23 cellular contexts compared by ENCODE assay signal in genomic region chr5:168337361-168337760, GRCh38. TPM values are rescaled to one million over a fixed set of nuclear protein-coding genes. Genes with fewer than 3 reads are reported as not detected.
DNase-seq lines count a peak whose midpoint lies in the region; TF ChIP-seq lines count a peak whose summit lies in the region.
"Had no signal": no experiment of that assay in that cellular context is flagged by ENCODE, and none has a peak within 500 bp of the region (broad histone marks: within the 10 kb centered on the region; RNA-seq: fewer than 3 reads in every experiment).

No MANE protein-coding gene starts in this region.

- no peak overlapping the region for H4K5ac ChIP-seq in H9 (ENCODE audit: insufficient read length, low read depth, low read length)

- peak overlapping the region; percentile 6 for H3K27ac Mint-ChIP-seq in Caco-2 (ENCODE audit: unreplicated experiment)
- H3K27ac Mint-ChIP-seq in H9 = peak overlapping the region in 2 of 3 experiments; percentile 18 to 54; a peak in 2 of 7 replicates
- H3K27ac Mint-ChIP-seq in mesothelial cell of epicardium = peak overlapping the region; percentile 31
- H3K27ac Mint-ChIP-seq: CD4-positive, alpha-beta memory T cell; HFFc6 had no signal

- no peak overlapping the region for H2AFZ ChIP-seq in H9 (ENCODE audit: low read length)
- H2AFZ ChIP-seq: GM23248 had no signal

- no peak overlapping the region for H3K14ac ChIP-seq in H9 (ENCODE audit: insufficient read depth, low read length)

- H3T11ph ChIP-seq in H9 (ENCODE audit: low read length) = no peak overlapping the region

- H2BK20ac ChIP-seq in H9 (ENCODE audit: low read depth, low read length, poor library complexity, severe bottlenecking) = no peak overlapping the region

- no peaks in the 10 kb centered on the region for H3K79me1 ChIP-seq in H9 (ENCODE audit: insufficient read depth, low read depth, low read length, poor library complexity, severe bottlenecking)

- no peak overlapping the region for H3K4me2 ChIP-seq in H9 (ENCODE audit: insufficient read depth, insufficient read length, low read length)
- H3K4me2 ChIP-seq: A549; BLaER1 treated with 17β-estradiol and CSF1 and Interleukin-3, amounts not matched to agents 10 nM and 100 nM had no signal

- no peak overlapping the region for H2BK15ac ChIP-seq in H9 (ENCODE audit: low read depth, low read length)

- WGBS in H9 (ENCODE audit: extremely low coverage, insufficient read length, low lambda C conversion rate) = no CpG with 5 or more reads among the region's 2 CpGs
- WGBS in testis, 2 donors = 66 to 75% methylated on average over 2 of the region's 2 CpGs
- 63 to 69% methylated on average over 2 of the region's 2 CpGs for WGBS in tibial nerve, 2 donors

- no peak overlapping the region for H2BK5ac ChIP-seq in H9 (ENCODE audit: insufficient read length, low read length)

- H2BK120ac ChIP-seq in H9 (ENCODE audit: low read depth, low read length, poor library complexity, severe bottlenecking) = no peak overlapping the region

- H4K91ac ChIP-seq in H9 (ENCODE audit: insufficient read length, low read depth, low read length) = no peak overlapping the region

- H3K23ac ChIP-seq in H9 (ENCODE audit: insufficient read length, low read depth, low read length) = no peak overlapping the region

- TF ChIP-seq POLR2A in testis (IDR thresholded peaks at IDR 0.05) (no peak), tibial nerve (IDR thresholded peaks at IDR 0.05) (no peak)

- H3K79me2 ChIP-seq in H9 (ENCODE audit: insufficient read depth, low read length) = no peaks in the 10 kb centered on the region; the same call in 1 of the 2 replicates

- H3K9me3 Mint-ChIP-seq in Caco-2 (ENCODE audit: unreplicated experiment) (no peaks in the 10 kb centered on the region), H9 (no peaks in the 10 kb centered on the region; a peak in 1 of 5 replicates), mesothelial cell of epicardium (peaks cover 4% of the 10 kb centered on the region)
- H3K9me3 Mint-ChIP-seq: HFFc6 had no signal

- no peaks in the 10 kb centered on the region for H4K20me1 ChIP-seq in H9 (ENCODE audit: control insufficient read depth, insufficient read depth, insufficient read length)

- H3K4ac ChIP-seq in H9 (ENCODE audit: low read depth, low read length) = no peak overlapping the region

- no peaks in the 10 kb centered on the region for H3K23me2 ChIP-seq in H9 (ENCODE audit: insufficient read length, low read depth, low read length, poor library complexity, severe bottlenecking)

- H3K27me3 Mint-ChIP-seq in Caco-2 (ENCODE audit: insufficient read depth, unreplicated experiment) = no peaks in the 10 kb centered on the region
- H3K27me3 Mint-ChIP-seq in H9 (ENCODE audit: low read depth) = no peaks in the 10 kb centered on the region
- no peaks in the 10 kb centered on the region for H3K27me3 Mint-ChIP-seq in mesothelial cell of epicardium (ENCODE audit: low read depth)

- no peak overlapping the region for H3K4me3 ChIP-seq in Caco-2 (ENCODE audit: low read depth, low read length)
- H3K4me3 ChIP-seq in testis = no peak overlapping the region
- no peak overlapping the region for H3K4me3 ChIP-seq in tibial nerve
- H3K4me3 ChIP-seq: A549; BLaER1 treated with 17β-estradiol and CSF1 and Interleukin-3, amounts not matched to agents 10 nM and 100 nM; GM12878; GM23248 had no signal

- no peak for TF ChIP-seq EP300 in tibial nerve (IDR thresholded peaks at IDR 0.05)

- intact Hi-C loops in Caco-2 (cut with micrococcal nuclease; ENCODE audit: unreplicated experiment) = no loop called here
- intact Hi-C loops in testis (cut with DNase I; ENCODE audit: low total_unique reads) = no loop called here

- H3K4me3 Mint-ChIP-seq in Caco-2 (ENCODE audit: unreplicated experiment) (no peak overlapping the region), H9 (no peak overlapping the region; a peak in 1 of 5 replicates), mesothelial cell of epicardium (no peak overlapping the region)
- H3K4me3 Mint-ChIP-seq: CD4-positive, alpha-beta memory T cell; HFFc6 had no signal

- no peak for TF ChIP-seq CTCF in Caco-2 (IDR thresholded peaks at IDR 0.05; ENCODE audit: insufficient read depth in 1 of 2, low read depth in 1 of 2, low read length in 1 of 2, severe bottlenecking in 1 of 2, unreplicated experiment in 1 of 2)
- TF ChIP-seq CTCF in H9 (conservative IDR thresholded peaks at IDR 0.05) = no peak
- TF ChIP-seq CTCF in mesothelial cell of epicardium (IDR thresholded peaks at IDR 0.05; ENCODE audit: unreplicated experiment) = no peak
- TF ChIP-seq CTCF in testis (IDR thresholded peaks at IDR 0.05) = no peak
- TF ChIP-seq CTCF in tibial nerve (IDR thresholded peaks at IDR 0.05) = no peak

- H4K8ac ChIP-seq in H9 (replicated peaks; ENCODE audit: insufficient read length, low read depth, low read length) = no peak overlapping the region

- H3K18ac ChIP-seq in H9 (ENCODE audit: insufficient read length, low read depth, low read length) = no peak overlapping the region

- no peak overlapping the region for H2AK5ac ChIP-seq in H9 (ENCODE audit: insufficient read length, low read length)

- H3K36me3 ChIP-seq in Caco-2 (ENCODE audit: control insufficient read depth, insufficient read depth, low read length) = no peaks in the 10 kb centered on the region
- no peaks in the 10 kb centered on the region for H3K36me3 ChIP-seq in testis (ENCODE audit: low read depth, missing control alignments)
- no peaks in the 10 kb centered on the region for H3K36me3 ChIP-seq in tibial nerve
- H3K36me3 ChIP-seq: BE2C; BLaER1 treated with 17β-estradiol and CSF1 and Interleukin-3, amounts not matched to agents 10 nM and 100 nM had no signal

- CTCF ChIA-PET in Caco-2 (lab: Charles Lee) = no interaction called here

- POLR2A ChIA-PET in Caco-2 (lab: Charles Lee) = interaction anchor here (1.0 kb wide), 1 partner anchor 46 kb away, joined by 3 read pairs; the partner anchor contains the start of gene WWC1

- H3K9ac ChIP-seq in H9 (ENCODE audit: extremely low read depth, insufficient read length, low read length) = no peak overlapping the region
- H3K9ac ChIP-seq: BLaER1 treated with 17β-estradiol and CSF1 and Interleukin-3, amounts not matched to agents 10 nM and 100 nM; GM23248 had no signal

- H3K4me1 Mint-ChIP-seq in Caco-2 (ENCODE audit: low read depth, unreplicated experiment) (peaks cover 68% of the 10 kb centered on the region), H9 (peaks cover 56 to 71% of the 10 kb centered on the region in 2 experiments), mesothelial cell of epicardium (peaks cover 33% of the 10 kb centered on the region)
- H3K4me1 Mint-ChIP-seq: CD4-positive, alpha-beta memory T cell had no signal

- H3K27ac ChIP-seq in H9 (ENCODE audit: insufficient read length, low read depth, low read length) (no peak overlapping the region), testis (no peak overlapping the region), tibial nerve (no peak overlapping the region)
- H3K27ac ChIP-seq: BLaER1 treated with 17β-estradiol and CSF1 and Interleukin-3, amounts not matched to agents 10 nM and 100 nM; GM23248 had no signal

- BruUV-seq in Caco-2 (replicated peaks; lab: Mats Ljungman, UMichigan) = no TSS peak

- H3K4me1 ChIP-seq in Caco-2 (peaks cover 41% of the 10 kb centered on the region), H9 (ENCODE audit: insufficient read depth, low read length) (peaks cover 14% of the 10 kb centered on the region), testis (peaks cover 5% of the 10 kb centered on the region), tibial nerve (no peaks in the 10 kb centered on the region)
- H3K4me1 ChIP-seq: BE2C; BLaER1 treated with 17β-estradiol and CSF1 and Interleukin-3, amounts not matched to agents 10 nM and 100 nM had no signal

- no peak overlapping the region for H2BK12ac ChIP-seq in H9 (ENCODE audit: insufficient read length, low read depth, low read length)

- no peaks in the 10 kb centered on the region for H3K9me3 ChIP-seq in Caco-2
- no peaks in the 10 kb centered on the region for H3K9me3 ChIP-seq in H9 (ENCODE audit: control insufficient read depth, low read depth, low read length)
- H3K9me3 ChIP-seq in testis = no peaks in the 10 kb centered on the region
- no peaks in the 10 kb centered on the region for H3K9me3 ChIP-seq in tibial nerve
- H3K9me3 ChIP-seq: A549, BE2C had no signal

- H3K36me3 Mint-ChIP-seq in Caco-2 (ENCODE audit: insufficient read depth, unreplicated experiment) (peaks cover 62% of the 10 kb centered on the region), H9 (ENCODE audit: insufficient read depth in 1 of 3, low read depth in 3 of 3) (peaks cover 0 to 7% (median 6%) of the 10 kb centered on the region in 3 experiments; a peak in 4 of 7 replicates), mesothelial cell of epicardium (no peaks in the 10 kb centered on the region)
- H3K36me3 Mint-ChIP-seq: CD4-positive, alpha-beta memory T cell had no signal

- no peak overlapping the region for H3K56ac ChIP-seq in H9 (ENCODE audit: insufficient read length, low read depth, low read length)

- DNase-seq in Caco-2 = no peak
- DNase-seq in H9 = no peak
- no peak for DNase-seq in mesothelial cell of epicardium (ENCODE audit: low spot score in 2 of 2, unreplicated experiment in 2 of 2)
- peak; percentile 49 for DNase-seq in testis
- no peak for DNase-seq in NCI-H2171 treated with DMSO at 0.1 percent for 48 hours (lab: John Stamatoyannopoulos, UW)
- no peak for DNase-seq in activated CD4-positive, alpha-beta T cell treated with anti-CD3 and anti-CD28 coated beads for 1 hour
- DNase-seq in tibial nerve (ENCODE audit: low spot score in 2 of 2) = no peak
- DNase-seq: 8988T; ACHN; AML-193; BE2C; CD4-positive, alpha-beta memory T cell; COR-L47; DMS 273 treated with DMSO at 0.1 percent for 48 hours; DMS79; EL; GDM1; GM23248; H7; HFFc6 had no signal

- H3K27me3 ChIP-seq in Caco-2 (replicated peaks; ENCODE audit: control insufficient read depth, insufficient read depth, low read length) (no peaks in the 10 kb centered on the region), H9 (ENCODE audit: insufficient read depth, low read length) (no peaks in the 10 kb centered on the region), testis (no peaks in the 10 kb centered on the region), tibial nerve (no peaks in the 10 kb centered on the region)
- H3K27me3 ChIP-seq: BE2C; BLaER1 treated with 17β-estradiol and CSF1 and Interleukin-3, amounts not matched to agents 10 nM and 100 nM had no signal

RNA-seq across cellular contexts. Expression of gene WWC1, which starts 45.9 kb away (rescaled TPM):
- total RNA-seq in Caco-2 (2022) = 108 and 109 TPM in 2 replicates
- 28.2 and 30.7 TPM in 2 replicates for total RNA-seq in H9 (2021)
- 29.9 to 35.1 TPM (median 32.8 TPM) in 3 replicates for total RNA-seq in mesothelial cell of epicardium
- 1 to 10 TPM; 3.7 to 5.6 TPM for total RNA-seq in testis
- 6.0 TPM for polyA plus RNA-seq in testis (ENCODE audit: insufficient read depth, low read depth, low replicate concordance)
- 1 to 10 TPM in 2 of 4 donors, under 1 TPM in 2; 0.78 to 3.3 (median 1.00) TPM for total RNA-seq in tibial nerve
